Comparison of ENCODE assay signal across 7 cellular contexts in genomic region chr20:30007496-30007895, GRCh38.
A peak's percentile ranks its signal among the peaks of the same experiment; 100 is the strongest.
DNase-seq lines count a peak whose midpoint lies in the region.
"Not testable (repeated sequence)": the region's sequence is repeated elsewhere in the genome, so short reads cannot be mapped to it uniquely, and the experiment has no call there.

No MANE protein-coding gene starts in this region.

- H3K36me3 Mint-ChIP-seq in CD8-positive, alpha-beta memory T cell; activated CD4-positive, alpha-beta T cell treated with anti-CD3 and anti-CD28 coated beads, Interleukin-2, amount 10 ng/mL, durations not matched to agents 24 days and 14 days (ENCODE audit: low read depth): not testable (repeated sequence)

- H3K4me1 ChIP-seq in CD8-positive, alpha-beta memory T cell (ENCODE audit: insufficient read depth, low read length): not testable (repeated sequence)

- POLR2A ChIA-PET in CD8-positive, alpha-beta memory T cell (lab: Charles Lee): not testable (repeated sequence)

- H3K27ac ChIP-seq in CD8-positive, alpha-beta memory T cell (ENCODE audit: low read depth, low read length): not testable (repeated sequence)

- not testable (repeated sequence) for H3K9me3 Mint-ChIP-seq in CD8-positive, alpha-beta memory T cell; activated CD4-positive, alpha-beta T cell treated with anti-CD3 and anti-CD28 coated beads, Interleukin-2, amount 10 ng/mL, durations not matched to agents 24 days and 14 days

- H3K36me3 ChIP-seq in CD8-positive, alpha-beta memory T cell (ENCODE audit: insufficient read depth, low read length): not testable (repeated sequence)

- CTCF ChIA-PET in CD8-positive, alpha-beta memory T cell (lab: Charles Lee): not testable (repeated sequence)

- H3K27me3 Mint-ChIP-seq in CD8-positive, alpha-beta memory T cell; activated CD4-positive, alpha-beta T cell treated with anti-CD3 and anti-CD28 coated beads, Interleukin-2, amount 10 ng/mL, durations not matched to agents 24 days and 14 days: not testable (repeated sequence)

- not testable (repeated sequence) for H3K27me3 ChIP-seq in CD8-positive, alpha-beta memory T cell (ENCODE audit: insufficient read depth, low read length, poor library complexity, severe bottlenecking)

- not testable (repeated sequence) for H3K4me3 ChIP-seq in CD8-positive, alpha-beta memory T cell (ENCODE audit: low read length)

- peak in 3 of 5 donors; percentile 0 to 1 (median 0) for DNase-seq in CD8-positive, alpha-beta memory T cell
- DNase-seq in NCI-H146 (lab: John Stamatoyannopoulos, UW) (peak; percentile 1), activated gamma-delta T cell treated with Interleukin-2 at 50 U/mL for 16 hours (peak; percentile 3), inferior parietal cortex (ENCODE audit: extremely low spot score) (peak; percentile 5), renal cortical epithelial cell (ENCODE audit: low read depth) (peak; percentile 0)
- DNase-seq in activated CD4-positive, alpha-beta T cell treated with anti-CD3 and anti-CD28 coated beads, Interleukin-2, amount 10 ng/mL, durations not matched to agents 24 days and 14 days: peak; percentile 65
- peak; percentile 45 for DNase-seq in activated CD8-positive, alpha-beta memory T cell treated with anti-CD3 and anti-CD28 coated beads, Interleukin-2, amount 50 U/mL, for 48 hours

- not testable (repeated sequence) for H3K9me3 ChIP-seq in CD8-positive, alpha-beta memory T cell (ENCODE audit: low read length)

- H3K27ac Mint-ChIP-seq in CD8-positive, alpha-beta memory T cell; activated CD4-positive, alpha-beta T cell treated with anti-CD3 and anti-CD28 coated beads, Interleukin-2, amount 10 ng/mL, durations not matched to agents 24 days and 14 days: not testable (repeated sequence)

- intact Hi-C loops in activated CD4-positive, alpha-beta T cell treated with anti-CD3 and anti-CD28 coated beads, Interleukin-2, amount 10 ng/mL, durations not matched to agents 24 days and 14 days (cut with micrococcal nuclease): not testable (repeated sequence)

- H3K4me3 Mint-ChIP-seq in CD8-positive, alpha-beta memory T cell; activated CD4-positive, alpha-beta T cell treated with anti-CD3 and anti-CD28 coated beads, Interleukin-2, amount 10 ng/mL, durations not matched to agents 24 days and 14 days: not testable (repeated sequence)

- H3K4me1 Mint-ChIP-seq in CD8-positive, alpha-beta memory T cell; activated CD4-positive, alpha-beta T cell treated with anti-CD3 and anti-CD28 coated beads, Interleukin-2, amount 10 ng/mL, durations not matched to agents 24 days and 14 days: not testable (repeated sequence)

Comparison
In these comparisons a context has a peak if more than half of its experiments do, and no peak if none do; other contexts are left out.
1. DNase-seq: peak in every context shown above with its lines; median percentile 65 in activated CD4-positive, alpha-beta T cell treated with anti-CD3 and anti-CD28 coated beads, Interleukin-2, amount 10 ng/mL, durations not matched to agents 24 days and 14 days; 45 in activated CD8-positive, alpha-beta memory T cell treated with anti-CD3 and anti-CD28 coated beads, Interleukin-2, amount 50 U/mL, for 48 hours; 5 in inferior parietal cortex; 3 in activated gamma-delta T cell treated with Interleukin-2 at 50 U/mL for 16 hours; 1 in NCI-H146; 0 in CD8-positive, alpha-beta memory T cell; 0 in renal cortical epithelial cell.